In the genomic region with DNA sequence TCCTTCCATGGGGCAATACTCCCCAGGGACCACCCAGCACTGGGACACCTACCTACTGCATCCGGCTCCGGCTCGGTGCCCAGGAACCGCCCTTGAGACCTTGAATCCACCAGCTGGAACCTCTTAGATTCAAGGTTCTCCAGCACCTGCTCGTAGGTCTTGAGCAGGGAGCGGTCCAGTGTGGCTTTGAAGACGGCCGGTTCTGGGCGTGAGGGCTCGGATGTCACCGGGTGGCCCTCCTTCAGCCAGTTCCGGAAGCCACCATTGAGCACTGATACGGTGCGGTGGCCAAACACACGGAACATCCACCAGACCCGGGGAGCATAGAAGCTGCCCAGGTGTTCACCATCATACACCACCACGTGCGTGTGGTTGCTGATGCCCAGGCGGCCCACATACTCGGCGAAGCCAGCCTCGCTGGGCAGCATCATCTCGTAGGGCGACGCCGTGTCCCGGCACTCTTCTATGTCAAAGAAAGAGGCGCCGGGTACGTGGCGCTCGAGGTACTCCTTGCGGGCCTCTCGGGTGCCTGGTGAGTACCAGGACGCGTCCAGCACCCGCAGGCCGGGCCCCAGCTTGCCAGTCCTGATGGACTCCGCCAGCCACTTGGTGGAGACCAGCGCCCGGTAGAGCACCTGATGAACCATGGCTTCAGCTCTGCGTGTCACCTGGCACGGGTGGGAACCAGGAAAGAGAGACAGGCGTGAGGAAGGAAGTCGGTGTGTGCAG, we compare ENCODE assay signal across 1 cellular context.
TF ChIP-seq lines count a peak whose summit lies in the region.

No MANE protein-coding gene starts in this region.

TF ChIP-seq in HepG2, 621 proteins besides CTCF, POLR2A, EP300 and RAD21 (continued from another document and continues in another):
- TF ChIP-seq, protein P1, sequence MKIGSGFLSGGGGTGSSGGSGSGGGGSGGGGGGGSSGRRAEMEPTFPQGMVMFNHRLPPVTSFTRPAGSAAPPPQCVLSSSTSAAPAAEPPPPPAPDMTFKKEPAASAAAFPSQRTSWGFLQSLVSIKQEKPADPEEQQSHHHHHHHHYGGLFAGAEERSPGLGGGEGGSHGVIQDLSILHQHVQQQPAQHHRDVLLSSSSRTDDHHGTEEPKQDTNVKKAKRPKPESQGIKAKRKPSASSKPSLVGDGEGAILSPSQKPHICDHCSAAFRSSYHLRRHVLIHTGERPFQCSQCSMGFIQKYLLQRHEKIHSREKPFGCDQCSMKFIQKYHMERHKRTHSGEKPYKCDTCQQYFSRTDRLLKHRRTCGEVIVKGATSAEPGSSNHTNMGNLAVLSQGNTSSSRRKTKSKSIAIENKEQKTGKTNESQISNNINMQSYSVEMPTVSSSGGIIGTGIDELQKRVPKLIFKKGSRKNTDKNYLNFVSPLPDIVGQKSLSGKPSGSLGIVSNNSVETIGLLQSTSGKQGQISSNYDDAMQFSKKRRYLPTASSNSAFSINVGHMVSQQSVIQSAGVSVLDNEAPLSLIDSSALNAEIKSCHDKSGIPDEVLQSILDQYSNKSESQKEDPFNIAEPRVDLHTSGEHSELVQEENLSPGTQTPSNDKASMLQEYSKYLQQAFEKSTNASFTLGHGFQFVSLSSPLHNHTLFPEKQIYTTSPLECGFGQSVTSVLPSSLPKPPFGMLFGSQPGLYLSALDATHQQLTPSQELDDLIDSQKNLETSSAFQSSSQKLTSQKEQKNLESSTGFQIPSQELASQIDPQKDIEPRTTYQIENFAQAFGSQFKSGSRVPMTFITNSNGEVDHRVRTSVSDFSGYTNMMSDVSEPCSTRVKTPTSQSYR (CRISPR knock-in tag; IDR thresholded peaks at IDR 0.05; ENCODE audit: borderline replicate concordance) = no peak
- no peak for TF ChIP-seq RBM39 (IDR thresholded peaks at IDR 0.05; ENCODE audit: low read depth, low read length, poor library complexity, severe bottlenecking)
- peak; percentile 35; the same call in 1 of the 2 replicates for TF ChIP-seq KDM3A (CRISPR knock-in tag; IDR thresholded peaks at IDR 0.05; ENCODE audit: low read depth)
- no peak for TF ChIP-seq RFX1 (IDR thresholded peaks at IDR 0.05)
- no peak for TF ChIP-seq FLYWCH1 (CRISPR knock-in tag; IDR thresholded peaks at IDR 0.05)
- TF ChIP-seq NONO (IDR thresholded peaks at IDR 0.05) = no peak
- no peak; the same call in 1 of the 2 replicates for TF ChIP-seq NONO (CRISPR knock-in tag; conservative IDR thresholded peaks at IDR 0.05)
- no peak for TF ChIP-seq BORCS8-MEF2B (CRISPR knock-in tag; IDR thresholded peaks at IDR 0.05)
- TF ChIP-seq AHR (CRISPR knock-in tag; IDR thresholded peaks at IDR 0.05) = 0 out of 2 replicates have a peak, but pooled peaks have one; percentile 18
- no peak for TF ChIP-seq MTA1 (CRISPR knock-in tag; IDR thresholded peaks at IDR 0.05; ENCODE audit: borderline replicate concordance)
- 0 out of 2 replicates have a peak, but pooled peaks have one; percentile 53 for TF ChIP-seq ELF4 (CRISPR knock-in tag; IDR thresholded peaks at IDR 0.05; ENCODE audit: borderline replicate concordance)
- TF ChIP-seq ZNF597 (CRISPR knock-in tag; IDR thresholded peaks at IDR 0.05) = no peak
- TF ChIP-seq, protein P2, sequence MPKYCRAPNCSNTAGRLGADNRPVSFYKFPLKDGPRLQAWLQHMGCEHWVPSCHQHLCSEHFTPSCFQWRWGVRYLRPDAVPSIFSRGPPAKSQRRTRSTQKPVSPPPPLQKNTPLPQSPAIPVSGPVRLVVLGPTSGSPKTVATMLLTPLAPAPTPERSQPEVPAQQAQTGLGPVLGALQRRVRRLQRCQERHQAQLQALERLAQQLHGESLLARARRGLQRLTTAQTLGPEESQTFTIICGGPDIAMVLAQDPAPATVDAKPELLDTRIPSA (CRISPR knock-in tag; IDR thresholded peaks at IDR 0.05; ENCODE audit: borderline replicate concordance) = no peak
- TF ChIP-seq NFE2L1 (CRISPR knock-in tag; IDR thresholded peaks at IDR 0.05; ENCODE audit: borderline replicate concordance) = peak; percentile 71; the same call in 1 of the 2 replicates
- no peak for TF ChIP-seq TEAD2 (CRISPR knock-in tag; IDR thresholded peaks at IDR 0.05)
- peak; percentile 48 for TF ChIP-seq SRSF1 (optimal IDR thresholded peaks at IDR 0.05; ENCODE audit: low read depth, low read length)
- no peak for TF ChIP-seq MAX (IDR thresholded peaks at IDR 0.05)
- TF ChIP-seq, protein P3, sequence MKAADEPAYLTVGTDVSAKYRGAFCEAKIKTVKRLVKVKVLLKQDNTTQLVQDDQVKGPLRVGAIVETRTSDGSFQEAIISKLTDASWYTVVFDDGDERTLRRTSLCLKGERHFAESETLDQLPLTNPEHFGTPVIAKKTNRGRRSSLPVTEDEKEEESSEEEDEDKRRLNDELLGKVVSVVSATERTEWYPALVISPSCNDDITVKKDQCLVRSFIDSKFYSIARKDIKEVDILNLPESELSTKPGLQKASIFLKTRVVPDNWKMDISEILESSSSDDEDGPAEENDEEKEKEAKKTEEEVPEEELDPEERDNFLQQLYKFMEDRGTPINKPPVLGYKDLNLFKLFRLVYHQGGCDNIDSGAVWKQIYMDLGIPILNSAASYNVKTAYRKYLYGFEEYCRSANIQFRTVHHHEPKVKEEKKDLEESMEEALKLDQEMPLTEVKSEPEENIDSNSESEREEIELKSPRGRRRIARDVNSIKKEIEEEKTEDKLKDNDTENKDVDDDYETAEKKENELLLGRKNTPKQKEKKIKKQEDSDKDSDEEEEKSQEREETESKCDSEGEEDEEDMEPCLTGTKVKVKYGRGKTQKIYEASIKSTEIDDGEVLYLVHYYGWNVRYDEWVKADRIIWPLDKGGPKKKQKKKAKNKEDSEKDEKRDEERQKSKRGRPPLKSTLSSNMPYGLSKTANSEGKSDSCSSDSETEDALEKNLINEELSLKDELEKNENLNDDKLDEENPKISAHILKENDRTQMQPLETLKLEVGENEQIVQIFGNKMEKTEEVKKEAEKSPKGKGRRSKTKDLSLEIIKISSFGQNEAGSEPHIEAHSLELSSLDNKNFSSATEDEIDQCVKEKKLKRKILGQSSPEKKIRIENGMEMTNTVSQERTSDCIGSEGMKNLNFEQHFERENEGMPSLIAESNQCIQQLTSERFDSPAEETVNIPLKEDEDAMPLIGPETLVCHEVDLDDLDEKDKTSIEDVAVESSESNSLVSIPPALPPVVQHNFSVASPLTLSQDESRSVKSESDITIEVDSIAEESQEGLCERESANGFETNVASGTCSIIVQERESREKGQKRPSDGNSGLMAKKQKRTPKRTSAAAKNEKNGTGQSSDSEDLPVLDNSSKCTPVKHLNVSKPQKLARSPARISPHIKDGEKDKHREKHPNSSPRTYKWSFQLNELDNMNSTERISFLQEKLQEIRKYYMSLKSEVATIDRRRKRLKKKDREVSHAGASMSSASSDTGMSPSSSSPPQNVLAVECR (CRISPR knock-in tag; IDR thresholded peaks at IDR 0.05; ENCODE audit: borderline replicate concordance) = no peak
- no peak for TF ChIP-seq ZBTB49 (CRISPR knock-in tag; IDR thresholded peaks at IDR 0.05; ENCODE audit: borderline replicate concordance)
- peak; percentile 22; the same call in 1 of the 2 replicates for TF ChIP-seq ZFP41 (CRISPR knock-in tag; IDR thresholded peaks at IDR 0.05; ENCODE audit: borderline replicate concordance)
- TF ChIP-seq, protein P4, sequence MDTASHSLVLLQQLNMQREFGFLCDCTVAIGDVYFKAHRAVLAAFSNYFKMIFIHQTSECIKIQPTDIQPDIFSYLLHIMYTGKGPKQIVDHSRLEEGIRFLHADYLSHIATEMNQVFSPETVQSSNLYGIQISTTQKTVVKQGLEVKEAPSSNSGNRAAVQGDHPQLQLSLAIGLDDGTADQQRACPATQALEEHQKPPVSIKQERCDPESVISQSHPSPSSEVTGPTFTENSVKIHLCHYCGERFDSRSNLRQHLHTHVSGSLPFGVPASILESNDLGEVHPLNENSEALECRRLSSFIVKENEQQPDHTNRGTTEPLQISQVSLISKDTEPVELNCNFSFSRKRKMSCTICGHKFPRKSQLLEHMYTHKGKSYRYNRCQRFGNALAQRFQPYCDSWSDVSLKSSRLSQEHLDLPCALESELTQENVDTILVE (CRISPR knock-in tag; IDR thresholded peaks at IDR 0.05) = no peak
- TF ChIP-seq MTF1 (CRISPR knock-in tag; IDR thresholded peaks at IDR 0.05) = no peak
- TF ChIP-seq MEIS2 (CRISPR knock-in tag; IDR thresholded peaks at IDR 0.05) = no peak
- TF ChIP-seq ZNF441 (CRISPR knock-in tag; IDR thresholded peaks at IDR 0.05; ENCODE audit: borderline replicate concordance) = 0 out of 2 replicates have a peak, but pooled peaks have one; percentile 30
- TF ChIP-seq HCFC1 (IDR thresholded peaks at IDR 0.05; ENCODE audit: low read depth, low read length) = no peak
- no peak for TF ChIP-seq TSC22D2 (CRISPR knock-in tag; IDR thresholded peaks at IDR 0.05; ENCODE audit: borderline replicate concordance)
- TF ChIP-seq ARNT (IDR thresholded peaks at IDR 0.05) = no peak
- TF ChIP-seq ZNF10 (CRISPR knock-in tag; IDR thresholded peaks at IDR 0.05; ENCODE audit: borderline replicate concordance, low read depth) = no peak
- no peak for TF ChIP-seq ZNF354B (CRISPR knock-in tag; IDR thresholded peaks at IDR 0.05)
- no peak for TF ChIP-seq NAIF1 (CRISPR knock-in tag; IDR thresholded peaks at IDR 0.05; ENCODE audit: borderline replicate concordance)
- TF ChIP-seq NCOA2 (CRISPR knock-in tag; IDR thresholded peaks at IDR 0.05) = 0 out of 2 replicates have a peak, but pooled peaks have one; percentile 6
- TF ChIP-seq ZNF687 (CRISPR knock-in tag; IDR thresholded peaks at IDR 0.05) = peak; percentile 80
- no peak for TF ChIP-seq ZZZ3 (CRISPR knock-in tag; IDR thresholded peaks at IDR 0.05; ENCODE audit: borderline replicate concordance)
- no peak for TF ChIP-seq ZBTB21 (CRISPR knock-in tag; IDR thresholded peaks at IDR 0.05)
- no peak for TF ChIP-seq CCAR2 (optimal IDR thresholded peaks at IDR 0.05; ENCODE audit: low read depth, low read length)
- TF ChIP-seq, protein P5, sequence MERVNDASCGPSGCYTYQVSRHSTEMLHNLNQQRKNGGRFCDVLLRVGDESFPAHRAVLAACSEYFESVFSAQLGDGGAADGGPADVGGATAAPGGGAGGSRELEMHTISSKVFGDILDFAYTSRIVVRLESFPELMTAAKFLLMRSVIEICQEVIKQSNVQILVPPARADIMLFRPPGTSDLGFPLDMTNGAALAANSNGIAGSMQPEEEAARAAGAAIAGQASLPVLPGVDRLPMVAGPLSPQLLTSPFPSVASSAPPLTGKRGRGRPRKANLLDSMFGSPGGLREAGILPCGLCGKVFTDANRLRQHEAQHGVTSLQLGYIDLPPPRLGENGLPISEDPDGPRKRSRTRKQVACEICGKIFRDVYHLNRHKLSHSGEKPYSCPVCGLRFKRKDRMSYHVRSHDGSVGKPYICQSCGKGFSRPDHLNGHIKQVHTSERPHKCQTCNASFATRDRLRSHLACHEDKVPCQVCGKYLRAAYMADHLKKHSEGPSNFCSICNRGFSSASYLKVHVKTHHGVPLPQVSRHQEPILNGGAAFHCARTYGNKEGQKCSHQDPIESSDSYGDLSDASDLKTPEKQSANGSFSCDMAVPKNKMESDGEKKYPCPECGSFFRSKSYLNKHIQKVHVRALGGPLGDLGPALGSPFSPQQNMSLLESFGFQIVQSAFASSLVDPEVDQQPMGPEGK (CRISPR knock-in tag; IDR thresholded peaks at IDR 0.05) = no peak
- TF ChIP-seq ZNF839 (CRISPR knock-in tag; IDR thresholded peaks at IDR 0.05; ENCODE audit: borderline replicate concordance) = no peak
- TF ChIP-seq ZNF558 (CRISPR knock-in tag; IDR thresholded peaks at IDR 0.05; ENCODE audit: borderline replicate concordance) = 0 out of 2 replicates have a peak, but pooled peaks have one; percentile 19
- no peak for TF ChIP-seq CBX1 (IDR thresholded peaks at IDR 0.05; ENCODE audit: low read depth)
